ENCODE assay signal across 18 cellular contexts in the genomic region with DNA sequence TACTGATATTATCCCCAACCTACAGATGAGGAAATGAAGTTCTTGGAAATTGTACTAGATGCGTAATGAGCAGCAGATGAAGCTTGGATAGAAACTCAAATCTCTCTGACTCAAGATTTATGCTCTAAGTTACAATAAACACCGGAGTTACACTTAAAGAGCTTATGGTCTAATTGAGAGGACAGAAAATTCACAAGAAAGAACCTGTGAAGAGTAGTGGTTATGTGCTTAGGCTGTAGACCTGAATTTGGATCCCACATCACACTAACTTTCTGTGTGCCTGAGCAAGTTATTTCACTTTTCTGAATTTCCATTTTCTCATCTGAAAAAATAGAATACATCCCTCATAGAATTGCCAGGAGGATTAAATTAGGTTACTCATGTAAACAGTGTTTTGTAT. TPM values are rescaled to one million over a fixed set of nuclear protein-coding genes. Genes with fewer than 3 reads are reported as not detected.
DNase-seq lines count a peak whose midpoint lies in the region; ATAC-seq lines count a peak whose summit lies in the region.
"Had no signal": no experiment of that assay in that cellular context is flagged by ENCODE, and none has a peak within 500 bp of the region (broad histone marks: within the 10 kb centered on the region; RNA-seq: fewer than 3 reads in every experiment).

No MANE protein-coding gene starts in this region.

- H3K9me3 ChIP-seq in T-helper 17 cell (ENCODE audit: control insufficient read depth, low read length, poor library complexity, severe bottlenecking), result no peaks in the 10 kb centered on the region

- H3K9me3 Mint-ChIP-seq in activated naive CD8-positive, alpha-beta T cell (ENCODE audit: low read depth), result no peaks in the 10 kb centered on the region
- no peaks in the 10 kb centered on the region for H3K9me3 Mint-ChIP-seq in activated naive CD8-positive, alpha-beta T cell treated with anti-CD3 and anti-CD28 coated beads for 36 hours
- H3K9me3 Mint-ChIP-seq in immature natural killer cell, result no peaks in the 10 kb centered on the region
- H3K9me3 Mint-ChIP-seq in stimulated activated memory B cell treated with anti-CD40 and anti-IgM and Interleukin-4, amounts not matched to agents 10 μg/mL and 1 μg/mL and 100 μg/mL, for 72 hours, result peaks cover 3% of the 10 kb centered on the region
- H3K9me3 Mint-ChIP-seq: H9 had no signal

- ATAC-seq in T-helper 17 cell, result no peak
- ATAC-seq in stimulated activated memory B cell treated with anti-CD40 and anti-IgM and Interleukin-4, amounts not matched to agents 10 μg/mL and 1 μg/mL and 100 μg/mL, for 72 hours, result no peak
- ATAC-seq in GM18511 (IDR thresholded peaks at IDR 0.05; ENCODE audit: unreplicated experiment), result no peak
- ATAC-seq: PC-3 had no signal

- DNase-seq in activated naive CD8-positive, alpha-beta T cell treated with anti-CD3 and anti-CD28 coated beads for 36 hours, result no peak
- DNase-seq in T-helper 17 cell (no peak), immature natural killer cell (peak in 1 of 3 donors; percentile 46), NCI-H345 (lab: John Stamatoyannopoulos, UW) (no peak), SKM-1 (lab: John Stamatoyannopoulos, UW; ENCODE audit: unreplicated experiment) (no peak)
- DNase-seq: DND-41, H9, NCI-H1417, NCI-H187 treated with DMSO at 0.1 percent for 48 hours, NCI-H2227 treated with DMSO at 0.1 percent for 48 hours, NCI-H524, NCI-H82, PC-3, RPMI8226 had no signal

- no peaks in the 10 kb centered on the region for H3K27me3 Mint-ChIP-seq in activated naive CD8-positive, alpha-beta T cell
- H3K27me3 Mint-ChIP-seq in activated naive CD8-positive, alpha-beta T cell treated with anti-CD3 and anti-CD28 coated beads for 36 hours, result no peaks in the 10 kb centered on the region
- H3K27me3 Mint-ChIP-seq in T-helper 17 cell, result no peaks in the 10 kb centered on the region
- peaks cover 2 to 9% (median 3%) of the 10 kb centered on the region in 3 donors for H3K27me3 Mint-ChIP-seq in immature natural killer cell (ENCODE audit: low read depth in 3 of 3)
- no peaks in the 10 kb centered on the region for H3K27me3 Mint-ChIP-seq in stimulated activated memory B cell treated with anti-CD40 and anti-IgM and Interleukin-4, amounts not matched to agents 10 μg/mL and 1 μg/mL and 100 μg/mL, for 72 hours

- peak overlapping the region; percentile 69 for H3K27ac Mint-ChIP-seq in activated naive CD8-positive, alpha-beta T cell
- H3K27ac Mint-ChIP-seq in activated naive CD8-positive, alpha-beta T cell treated with anti-CD3 and anti-CD28 coated beads for 36 hours, result no peak overlapping the region
- peak overlapping the region; percentile 91 for H3K27ac Mint-ChIP-seq in T-helper 17 cell
- peak overlapping the region; percentile 86 to 94 (median 90) for H3K27ac Mint-ChIP-seq in immature natural killer cell
- H3K27ac Mint-ChIP-seq in stimulated activated memory B cell treated with anti-CD40 and anti-IgM and Interleukin-4, amounts not matched to agents 10 μg/mL and 1 μg/mL and 100 μg/mL, for 72 hours, result peak overlapping the region; percentile 96
- H3K27ac Mint-ChIP-seq: H9 had no signal

- H3K4me1 Mint-ChIP-seq in activated naive CD8-positive, alpha-beta T cell (ENCODE audit: low read depth), result peaks cover 70% of the 10 kb centered on the region
- H3K4me1 Mint-ChIP-seq in activated naive CD8-positive, alpha-beta T cell treated with anti-CD3 and anti-CD28 coated beads for 36 hours, result peaks cover 62% of the 10 kb centered on the region
- H3K4me1 Mint-ChIP-seq in T-helper 17 cell (peaks cover 59% of the 10 kb centered on the region), immature natural killer cell (peaks cover 94% of the 10 kb centered on the region in 2 donors)
- peaks cover 77% of the 10 kb centered on the region for H3K4me1 Mint-ChIP-seq in stimulated activated memory B cell treated with anti-CD40 and anti-IgM and Interleukin-4, amounts not matched to agents 10 μg/mL and 1 μg/mL and 100 μg/mL, for 72 hours

- no peak overlapping the region for H3K4me3 Mint-ChIP-seq in activated naive CD8-positive, alpha-beta T cell
- H3K4me3 Mint-ChIP-seq in activated naive CD8-positive, alpha-beta T cell treated with anti-CD3 and anti-CD28 coated beads for 36 hours, result no peak overlapping the region
- no peak overlapping the region for H3K4me3 Mint-ChIP-seq in T-helper 17 cell
- peak overlapping the region; percentile 50 to 89 (median 80) for H3K4me3 Mint-ChIP-seq in immature natural killer cell
- H3K4me3 Mint-ChIP-seq in stimulated activated memory B cell treated with anti-CD40 and anti-IgM and Interleukin-4, amounts not matched to agents 10 μg/mL and 1 μg/mL and 100 μg/mL, for 72 hours, result no peak overlapping the region
- H3K4me3 Mint-ChIP-seq: H9 had no signal

- peaks cover 8% of the 10 kb centered on the region for H3K36me3 Mint-ChIP-seq in activated naive CD8-positive, alpha-beta T cell
- peaks cover 18% of the 10 kb centered on the region for H3K36me3 Mint-ChIP-seq in activated naive CD8-positive, alpha-beta T cell treated with anti-CD3 and anti-CD28 coated beads for 36 hours
- H3K36me3 Mint-ChIP-seq in T-helper 17 cell (ENCODE audit: low read depth) (peaks cover 9% of the 10 kb centered on the region), immature natural killer cell (peaks cover 7 to 17% (median 15%) of the 10 kb centered on the region in 3 donors)
- H3K36me3 Mint-ChIP-seq in stimulated activated memory B cell treated with anti-CD40 and anti-IgM and Interleukin-4, amounts not matched to agents 10 μg/mL and 1 μg/mL and 100 μg/mL, for 72 hours, result peaks cover 38% of the 10 kb centered on the region

RNA-seq across cellular contexts. Expression of gene FLI1, which starts 58.5 kb away (rescaled TPM):
- 10 to 100 TPM; 37.5 to 38.9 TPM for total RNA-seq in activated naive CD8-positive, alpha-beta T cell treated with anti-CD3 and anti-CD28 coated beads for 36 hours
- 100 to 1,000 TPM; 113 to 117 TPM for total RNA-seq in T-helper 17 cell
- polyA plus RNA-seq in immature natural killer cell, result 100 to 1,000 TPM in 1 of 3 donors, 10 to 100 TPM in 2; 52.2 to 113 (median 61.1) TPM
- total RNA-seq: HT-29 had no signal

Comparison
In these comparisons a context has a peak if more than half of its experiments do, and no peak if none do; other contexts are left out.
1. H3K4me3 Mint-ChIP-seq: peak in immature natural killer cell (5 of 5); none in activated naive CD8-positive, alpha-beta T cell (single experiment), activated naive CD8-positive, alpha-beta T cell treated with anti-CD3 and anti-CD28 coated beads for 36 hours (single experiment), T-helper 17 cell (single experiment) and stimulated activated memory B cell treated with anti-CD40 and anti-IgM and Interleukin-4, amounts not matched to agents 10 μg/mL and 1 μg/mL and 100 μg/mL, for 72 hours (single experiment).